ENCODE assay signal across 15 cellular contexts in genomic region chr3:195888981-195889842, GRCh38. TPM values are rescaled to one million over a fixed set of nuclear protein-coding genes. Genes with fewer than 3 reads are reported as not detected.
DNase-seq lines count a peak whose midpoint lies in the region; ATAC-seq and TF ChIP-seq lines count a peak whose summit lies in the region.
"Had no signal": no experiment of that assay in that cellular context is flagged by ENCODE, and none has a peak within 500 bp of the region (broad histone marks: within the 10 kb centered on the region; RNA-seq: fewer than 3 reads in every experiment).

No MANE protein-coding gene starts in this region.

- WGBS in heart right ventricle, 2 donors = 91 to 92% methylated on average over 25 of the region's 25 CpGs
- 85 to 88% methylated on average over 17 to 23 of the region's 25 CpGs for WGBS in mesodermal cell (ENCODE audit: insufficient coverage in 2 of 2), 2 experiments
- WGBS in upper lobe of left lung, 2 donors = 89 to 93% methylated on average over 20 to 25 of the region's 25 CpGs

- intact Hi-C loops in heart right ventricle (cut with DNase I) = no loop called here

- H3K36me3 ChIP-seq in right atrium auricular region (no peaks in the 10 kb centered on the region), heart right ventricle (peaks cover 0 to 14% (median 0%) of the 10 kb centered on the region in 9 donors), mesodermal cell (ENCODE audit: control insufficient read depth, insufficient read depth, low read length) (peaks cover 12% of the 10 kb centered on the region), upper lobe of left lung (peaks cover 0 to 16% (median 7%) of the 10 kb centered on the region in 4 donors)
- H3K36me3 ChIP-seq: prostate gland had no signal

- H3K4me3 ChIP-seq in right atrium auricular region (peak overlapping the region in 1 of 2 donors; percentile 25), heart right ventricle (no peak overlapping the region), mesodermal cell (ENCODE audit: extremely low read depth, insufficient read depth, low read length, poor library complexity, severe bottlenecking) (no peak overlapping the region), upper lobe of left lung (no peak overlapping the region)
- H3K4me3 ChIP-seq: prostate gland had no signal

- no peaks in the 10 kb centered on the region for H3K27me3 Mint-ChIP-seq in stimulated activated memory B cell treated with anti-CD40 and anti-IgM and Interleukin-4, amounts not matched to agents 10 μg/mL and 1 μg/mL and 100 μg/mL, for 72 hours
- H3K27me3 Mint-ChIP-seq: activated CD4-positive, alpha-beta T cell treated with anti-CD3 and anti-CD28 coated beads for 36 hours; IgD-negative memory B cell; naive thymus-derived CD8-positive, alpha-beta T cell had no signal

- no peak for TF ChIP-seq EP300 in upper lobe of left lung (IDR thresholded peaks at IDR 0.05)

- peaks cover 32% of the 10 kb centered on the region for H3K4me1 Mint-ChIP-seq in stimulated activated memory B cell treated with anti-CD40 and anti-IgM and Interleukin-4, amounts not matched to agents 10 μg/mL and 1 μg/mL and 100 μg/mL, for 72 hours

- H3K27ac Mint-ChIP-seq in stimulated activated memory B cell treated with anti-CD40 and anti-IgM and Interleukin-4, amounts not matched to agents 10 μg/mL and 1 μg/mL and 100 μg/mL, for 72 hours = peak overlapping the region; percentile 32
- H3K27ac Mint-ChIP-seq: activated CD4-positive, alpha-beta T cell treated with anti-CD3 and anti-CD28 coated beads for 36 hours; IgD-negative memory B cell had no signal

- H3K4me1 ChIP-seq in right atrium auricular region = peaks cover 0 to 96% of the 10 kb centered on the region in 2 donors
- peaks cover 38 to 95% (median 70%) of the 10 kb centered on the region in 9 donors for H3K4me1 ChIP-seq in heart right ventricle
- H3K4me1 ChIP-seq in mesodermal cell (ENCODE audit: control insufficient read depth, insufficient read depth, low read length, poor library complexity, severe bottlenecking) = peaks cover 42% of the 10 kb centered on the region
- peaks cover 29 to 53% (median 44%) of the 10 kb centered on the region in 4 donors for H3K4me1 ChIP-seq in upper lobe of left lung

- H3K27me3 ChIP-seq in right atrium auricular region = no peaks in the 10 kb centered on the region
- H3K27me3 ChIP-seq in heart right ventricle = no peaks in the 10 kb centered on the region
- no peaks in the 10 kb centered on the region for H3K27me3 ChIP-seq in upper lobe of left lung

- H3K4me3 Mint-ChIP-seq in stimulated activated memory B cell treated with anti-CD40 and anti-IgM and Interleukin-4, amounts not matched to agents 10 μg/mL and 1 μg/mL and 100 μg/mL, for 72 hours = no peak overlapping the region
- H3K4me3 Mint-ChIP-seq: activated CD4-positive, alpha-beta T cell treated with anti-CD3 and anti-CD28 coated beads for 36 hours; naive thymus-derived CD8-positive, alpha-beta T cell had no signal

- no peaks in the 10 kb centered on the region for H3K9me3 Mint-ChIP-seq in stimulated activated memory B cell treated with anti-CD40 and anti-IgM and Interleukin-4, amounts not matched to agents 10 μg/mL and 1 μg/mL and 100 μg/mL, for 72 hours
- H3K9me3 Mint-ChIP-seq: IgD-negative memory B cell; naive thymus-derived CD8-positive, alpha-beta T cell had no signal

- H3K27ac ChIP-seq in right atrium auricular region (peak overlapping the region; percentile 66 to 97), heart right ventricle (no peak overlapping the region), caudate nucleus (ENCODE audit: low read depth, low read length) (peak overlapping the region; percentile 70), mesodermal cell (ENCODE audit: low read depth, low read length, severe bottlenecking) (peak overlapping the region; percentile 29), upper lobe of left lung (no peak overlapping the region)
- H3K27ac ChIP-seq: prostate gland had no signal

- no peaks in the 10 kb centered on the region for H3K9me3 ChIP-seq in right atrium auricular region
- no peaks in the 10 kb centered on the region for H3K9me3 ChIP-seq in heart right ventricle
- H3K9me3 ChIP-seq in mesodermal cell (ENCODE audit: control insufficient read depth, low read length) = no peaks in the 10 kb centered on the region
- H3K9me3 ChIP-seq in upper lobe of left lung = no peaks in the 10 kb centered on the region
- H3K9me3 ChIP-seq: prostate gland had no signal

- DNase-seq in right atrium auricular region (ENCODE audit: low spot score) = no peak
- no peak for DNase-seq in heart right ventricle
- DNase-seq in caudate nucleus (lab: John Stamatoyannopoulos, UW) = no peak
- DNase-seq in SIG-M5 treated with dmso at 0.1 percent for 504 hours (lab: John Stamatoyannopoulos, UW; ENCODE audit: unreplicated experiment) = no peak
- DNase-seq in upper lobe of left lung = no peak
- DNase-seq: activated CD4-positive, alpha-beta T cell treated with anti-CD3 and anti-CD28 coated beads for 36 hours; NCI-H1436 treated with DMSO at 0.1 percent for 48 hours; NCI-H2171; NCI-H69 had no signal

- TF ChIP-seq CTCF in right atrium auricular region (IDR thresholded peaks at IDR 0.05) (no peak), heart right ventricle (IDR thresholded peaks at IDR 0.05) (no peak), upper lobe of left lung (IDR thresholded peaks at IDR 0.05) (no peak)

- TF ChIP-seq POLR2A in upper lobe of left lung (IDR thresholded peaks at IDR 0.05) = no peak

- no peak for ATAC-seq in heart right ventricle
- no peak for ATAC-seq in stimulated activated memory B cell treated with anti-CD40 and anti-IgM and Interleukin-4, amounts not matched to agents 10 μg/mL and 1 μg/mL and 100 μg/mL, for 72 hours
- ATAC-seq in upper lobe of left lung (ENCODE audit: low FRiP score in 2 of 2) = no peak
- no peak for ATAC-seq in HG03469 (IDR thresholded peaks at IDR 0.05; ENCODE audit: unreplicated experiment)
- ATAC-seq: activated CD4-positive, alpha-beta T cell treated with anti-CD3 and anti-CD28 coated beads for 36 hours; naive thymus-derived CD8-positive, alpha-beta T cell had no signal

- peaks cover 21% of the 10 kb centered on the region for H3K36me3 Mint-ChIP-seq in stimulated activated memory B cell treated with anti-CD40 and anti-IgM and Interleukin-4, amounts not matched to agents 10 μg/mL and 1 μg/mL and 100 μg/mL, for 72 hours

RNA-seq across cellular contexts. Expression of gene TNK2, which starts 19.1 kb away (rescaled TPM):
- total RNA-seq in right atrium auricular region (10 to 100 TPM; 26.5 to 38.6 TPM), heart right ventricle (10 to 100 TPM; 17.6 to 47.3 (median 32.2) TPM), upper lobe of left lung (100 to 1,000 TPM in 2 of 6 donors, 10 to 100 TPM in 4; 18.7 to 171 (median 70.1) TPM)
- polyA plus RNA-seq in heart right ventricle = 10 to 100 TPM; 31.3 to 48.3 TPM
- polyA plus RNA-seq in mesodermal cell (2013, experiment 1 of 2) = 28.8 TPM
- polyA plus RNA-seq in mesodermal cell (2013, experiment 2 of 2) = 20.7 TPM

Comparison
In these comparisons a context has a peak if more than half of its experiments do, and no peak if none do; other contexts are left out.
1. H3K27ac ChIP-seq: peak in right atrium auricular region (2 of 2), caudate nucleus (single experiment) and mesodermal cell (single experiment); none in heart right ventricle (0 of 10) and upper lobe of left lung (0 of 4).